12 cellular contexts compared by ENCODE assay signal in the genomic region with DNA sequence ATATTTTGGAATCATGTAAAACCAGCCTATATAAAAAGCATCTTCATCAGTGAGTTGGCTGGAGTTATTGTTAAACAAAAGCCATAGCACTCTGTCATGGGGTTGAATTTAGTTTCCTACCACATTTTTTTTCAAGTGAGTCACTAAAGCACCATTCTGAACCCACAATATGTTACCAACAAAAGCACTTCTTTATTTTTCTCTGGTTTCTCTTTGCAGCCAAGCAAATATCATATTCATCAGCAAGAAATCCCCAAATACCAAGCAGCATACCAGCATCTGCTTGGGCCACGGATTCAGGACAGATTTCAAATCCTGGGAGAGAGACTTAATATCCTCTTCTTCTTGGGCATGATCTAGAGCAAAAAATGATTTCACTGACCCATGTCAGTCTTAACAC.
DNase-seq lines count a peak whose midpoint lies in the region; ATAC-seq, FAIRE-seq and TF ChIP-seq lines count a peak whose summit lies in the region.
"Had no signal": no experiment of that assay in that cellular context is flagged by ENCODE, and none has a peak within 500 bp of the region (broad histone marks: within the 10 kb centered on the region; RNA-seq: fewer than 3 reads in every experiment).

No MANE protein-coding gene starts in this region.

- H3K4me1 ChIP-seq in breast epithelium = no peaks in the 10 kb centered on the region

- ATAC-seq in GM18517 (IDR thresholded peaks at IDR 0.05; ENCODE audit: unreplicated experiment) = no peak
- ATAC-seq in GM19455 (IDR thresholded peaks at IDR 0.05; ENCODE audit: unreplicated experiment) = no peak

- TF ChIP-seq CTCF in MCF 10A (IDR thresholded peaks at IDR 0.05; ENCODE audit: unreplicated experiment) (no peak), breast epithelium (IDR thresholded peaks at IDR 0.05) (no peak), fibroblast of pulmonary artery (IDR thresholded peaks at IDR 0.05; ENCODE audit: low read length, missing control alignments) (no peak)

- no peaks in the 10 kb centered on the region for H3K9me3 ChIP-seq in breast epithelium
- H3K9me3 ChIP-seq: tibial artery had no signal

- no peaks in the 10 kb centered on the region for H3K36me3 Mint-ChIP-seq in MCF 10A (ENCODE audit: insufficient read depth, unreplicated experiment)

- H3K4me1 Mint-ChIP-seq in MCF 10A (ENCODE audit: insufficient read depth, unreplicated experiment) = peaks cover 58% of the 10 kb centered on the region

- CTCF ChIA-PET in MCF 10A (lab: Yijun Ruan, JAX) = interaction anchor here (0.6 kb wide), 1 partner anchor 28 kb away, joined by 3 read pairs; no protein-coding TSS in a partner anchor

- no peak overlapping the region for H3K4me3 ChIP-seq in breast epithelium
- no peak overlapping the region for H3K4me3 ChIP-seq in fibroblast of pulmonary artery (replicated peaks; ENCODE audit: low read depth, low read length)
- H3K4me3 ChIP-seq: tibial artery had no signal

- peak overlapping the region; percentile 51 for H3K4me3 Mint-ChIP-seq in MCF 10A (ENCODE audit: unreplicated experiment)

- POLR2A ChIA-PET in MCF 10A (lab: Yijun Ruan, JAX) = interaction anchor here (0.5 to 1.5 kb wide), 7 partner anchors 11 to 1205 kb away, joined by 3 to 12 read pairs (median 3); no protein-coding TSS in a partner anchor

- no peaks in the 10 kb centered on the region for H3K9me3 Mint-ChIP-seq in MCF 10A (ENCODE audit: unreplicated experiment)

- peak; percentile 62 for FAIRE-seq in RCC 7860 (lab: Jason Lieb, UNC)

- DNase-seq in MCF 10A (ENCODE audit: unreplicated experiment) (peak; percentile 36), breast epithelium (ENCODE audit: low spot score in 2 of 2) (no peak), RCC 7860 (ENCODE audit: low spot score) (peak; percentile 63), fibroblast of pulmonary artery (ENCODE audit: low read depth) (peak; percentile 78), islet precursor cell (no peak)
- DNase-seq in stimulated activated CD4-positive, alpha-beta T cell treated with anti-CD3 and anti-CD28 coated beads, Interleukin-2, amount 100 ng/mL, for 24 hours = no peak
- DNase-seq: 8988T; effector CD4-positive, alpha-beta T cell; NCI-H774; tibial artery had no signal

- intact Hi-C loops in MCF 10A (cut with micrococcal nuclease) = loop anchor here (1.0 to 10.0 kb wide), 6 partner anchors 57 to 1473 kb away; partner anchors contain the start of gene PHIP
- intact Hi-C loops in breast epithelium (cut with DNase I; ENCODE audit: low total_unique reads) = no loop called here

- no peaks in the 10 kb centered on the region for H3K36me3 ChIP-seq in breast epithelium
- H3K36me3 ChIP-seq: tibial artery had no signal

- H3K27ac ChIP-seq in breast epithelium = no peak overlapping the region
- H3K27ac ChIP-seq: tibial artery had no signal

- H3K27ac Mint-ChIP-seq in MCF 10A (ENCODE audit: low read depth, unreplicated experiment) = peak overlapping the region; percentile 68

- no TSS peak for BruUV-seq in MCF 10A (replicated peaks; lab: Mats Ljungman, UMichigan)

- TF ChIP-seq POLR2A in breast epithelium (IDR thresholded peaks at IDR 0.05) = no peak

- H3K27me3 Mint-ChIP-seq in MCF 10A (ENCODE audit: insufficient read depth, unreplicated experiment) = no peaks in the 10 kb centered on the region

- no peaks in the 10 kb centered on the region for H3K27me3 ChIP-seq in breast epithelium
- H3K27me3 ChIP-seq: tibial artery had no signal

Comparison
In these comparisons a context has a peak if more than half of its experiments do, and no peak if none do; other contexts are left out.
1. DNase-seq: peak in MCF 10A (single experiment), RCC 7860 (single experiment) and fibroblast of pulmonary artery (single experiment); none in breast epithelium (0 of 2), islet precursor cell (single experiment) and stimulated activated CD4-positive, alpha-beta T cell treated with anti-CD3 and anti-CD28 coated beads, Interleukin-2, amount 100 ng/mL, for 24 hours (0 of 2).